ENCODE assay signal across 12 cellular contexts in genomic region chr1:160575112-160575664, GRCh38. TPM values are rescaled to one million over a fixed set of nuclear protein-coding genes. Genes with fewer than 3 reads are reported as not detected.
DNase-seq lines count a peak whose midpoint lies in the region; ATAC-seq and TF ChIP-seq lines count a peak whose summit lies in the region.
"Had no signal": no experiment of that assay in that cellular context is flagged by ENCODE, and none has a peak within 500 bp of the region (broad histone marks: within the 10 kb centered on the region; RNA-seq: fewer than 3 reads in every experiment).

No MANE protein-coding gene starts in this region.

- H3K4me1 Mint-ChIP-seq in activated T-cell treated with anti-CD3 and anti-CD28 coated beads, Interleukin-2, amount 50 U/mL, for 72 hours (ENCODE audit: low read depth) = peaks cover 95% of the 10 kb centered on the region

- peak overlapping the region; percentile 78 for H3K27ac ChIP-seq in HL-60 (replicated peaks)
- H3K27ac ChIP-seq: RWPE1 had no signal

- H3K4me3 Mint-ChIP-seq in activated T-cell treated with anti-CD3 and anti-CD28 coated beads, Interleukin-2, amount 50 U/mL, for 72 hours = peak overlapping the region; percentile 75 to 99

- H3K27ac Mint-ChIP-seq in activated T-cell treated with anti-CD3 and anti-CD28 coated beads, Interleukin-2, amount 50 U/mL, for 72 hours = peak overlapping the region; percentile 99

- DNase-seq in AML-193 (lab: John Stamatoyannopoulos, UW) (peak; percentile 82 to 83), HL-60 (ENCODE audit: low read depth in 1 of 2, low spot score in 1 of 2) (peak; percentile 52 to 82), medulla oblongata (ENCODE audit: extremely low spot score) (peak; percentile 85), activated gamma-delta T cell (lab: John Stamatoyannopoulos, UW) (no peak)
- DNase-seq in activated T-cell treated with anti-CD3 and anti-CD28 coated beads, Interleukin-2, amount 50 U/mL, for 72 hours = no peak
- DNase-seq in stimulated activated naive CD4-positive, alpha-beta T cell (lab: John Stamatoyannopoulos, UW) = no peak
- DNase-seq: Caco-2 had no signal

- no peak overlapping the region for H3K4me3 ChIP-seq in HL-60 (replicated peaks; ENCODE audit: insufficient read depth, low read length)

- H3K9me3 Mint-ChIP-seq in activated T-cell treated with anti-CD3 and anti-CD28 coated beads, Interleukin-2, amount 50 U/mL, for 72 hours = peaks cover 0 to 2% of the 10 kb centered on the region in 2 donors

- H3K36me3 Mint-ChIP-seq in activated T-cell treated with anti-CD3 and anti-CD28 coated beads, Interleukin-2, amount 50 U/mL, for 72 hours (ENCODE audit: insufficient read depth in 2 of 2) = peaks cover 3 to 6% of the 10 kb centered on the region in 2 donors

- no peaks in the 10 kb centered on the region for H3K27me3 ChIP-seq in HL-60 (ENCODE audit: insufficient read depth, poor library complexity, severe bottlenecking)

- no peaks in the 10 kb centered on the region for H3K27me3 Mint-ChIP-seq in activated T-cell treated with anti-CD3 and anti-CD28 coated beads, Interleukin-2, amount 50 U/mL, for 72 hours (ENCODE audit: low read depth)

- no peak for TF ChIP-seq CTCF in HL-60 (IDR thresholded peaks at IDR 0.05; ENCODE audit: insufficient read depth, low read length)

- ATAC-seq in activated T-cell treated with anti-CD3 and anti-CD28 coated beads, Interleukin-2, amount 50 U/mL, for 72 hours (replicated peaks in 1 of 2) = peak; percentile 33 to 56
- no peak for ATAC-seq in GM18858 (IDR thresholded peaks at IDR 0.05; ENCODE audit: unreplicated experiment)
- no peak for ATAC-seq in HG03108 (IDR thresholded peaks at IDR 0.05; ENCODE audit: unreplicated experiment)

RNA-seq across cellular contexts. Expression of gene CD84, which starts 4.1 kb away (rescaled TPM):
- 10 to 100 TPM; 10.2 to 16.0 TPM for total RNA-seq in activated T-cell treated with anti-CD3 and anti-CD28 coated beads, Interleukin-2, amount 50 U/mL, for 72 hours
- total RNA-seq: Caco-2, M059J, pulmonary artery endothelial cell had no signal

RNA-seq across cellular contexts. Expression of gene SLAMF6, which starts 52.1 kb away (rescaled TPM):
- 10 to 100 TPM; 41.6 to 48.8 TPM for total RNA-seq in activated T-cell treated with anti-CD3 and anti-CD28 coated beads, Interleukin-2, amount 50 U/mL, for 72 hours
- total RNA-seq: Caco-2, M059J, pulmonary artery endothelial cell had no signal

Comparison
In these comparisons a context has a peak if more than half of its experiments do, and no peak if none do; other contexts are left out.
1. DNase-seq: peak in AML-193 (2 of 2), HL-60 (2 of 2) and medulla oblongata (single experiment); none in activated T-cell treated with anti-CD3 and anti-CD28 coated beads, Interleukin-2, amount 50 U/mL, for 72 hours (0 of 2), activated gamma-delta T cell (single experiment) and stimulated activated naive CD4-positive, alpha-beta T cell (0 of 6).
2. ATAC-seq: peak in activated T-cell treated with anti-CD3 and anti-CD28 coated beads, Interleukin-2, amount 50 U/mL, for 72 hours (2 of 2); none in GM18858 (single experiment) and HG03108 (single experiment).